In genomic region chr16:7086842-7087616, GRCh38 we compare ENCODE assay signal across 13 cellular contexts.
A peak's percentile ranks its signal among the peaks of the same experiment; 100 is the strongest.
DNase-seq lines count a peak whose midpoint lies in the region; ATAC-seq lines count a peak whose summit lies in the region.
"Had no signal": no experiment of that assay in that cellular context is flagged by ENCODE, and none has a peak within 500 bp of the region (broad histone marks: within the 10 kb centered on the region; RNA-seq: fewer than 3 reads in every experiment).

No MANE protein-coding gene starts in this region.

- peaks cover 23% of the 10 kb centered on the region for H3K9me3 Mint-ChIP-seq in T-helper 2 cell treated with Interferon-gamma antibody and Interleukin-4, amounts not matched to agents 5 μg/mL and 100 μg/mL, for 36 hours

- H3K4me1 Mint-ChIP-seq in T-helper 2 cell treated with Interferon-gamma antibody and Interleukin-4, amounts not matched to agents 5 μg/mL and 100 μg/mL, for 36 hours (ENCODE audit: low read depth) = no peaks in the 10 kb centered on the region

- no peaks in the 10 kb centered on the region for H3K27me3 Mint-ChIP-seq in T-helper 2 cell treated with Interferon-gamma antibody and Interleukin-4, amounts not matched to agents 5 μg/mL and 100 μg/mL, for 36 hours (ENCODE audit: low read depth)

- no peak overlapping the region for H3K27ac Mint-ChIP-seq in T-helper 2 cell treated with Interferon-gamma antibody and Interleukin-4, amounts not matched to agents 5 μg/mL and 100 μg/mL, for 36 hours
- H3K27ac Mint-ChIP-seq: stimulated activated naive CD8-positive, alpha-beta T cell treated with anti-CD3 and anti-CD28 coated beads, Interleukin-15, Interleukin-2, amounts not matched to agents 100 ng/mL and 50 ng/mL, for 24 hours had no signal

- ATAC-seq in HG02678 (IDR thresholded peaks at IDR 0.05; ENCODE audit: unreplicated experiment) = no peak

- no peak overlapping the region for H3K4me3 Mint-ChIP-seq in T-helper 2 cell treated with Interferon-gamma antibody and Interleukin-4, amounts not matched to agents 5 μg/mL and 100 μg/mL, for 36 hours
- H3K4me3 Mint-ChIP-seq: stimulated activated naive CD8-positive, alpha-beta T cell treated with anti-CD3 and anti-CD28 coated beads, Interleukin-15, Interleukin-2, amounts not matched to agents 100 ng/mL and 50 ng/mL, for 24 hours had no signal

- no peaks in the 10 kb centered on the region for H3K36me3 Mint-ChIP-seq in T-helper 2 cell treated with Interferon-gamma antibody and Interleukin-4, amounts not matched to agents 5 μg/mL and 100 μg/mL, for 36 hours (ENCODE audit: low read depth)

- peak; percentile 41 for DNase-seq in Caki2 (ENCODE audit: low read depth)
- DNase-seq in NCI-H1092 treated with DMSO at 0.1 percent for 48 hours (lab: John Stamatoyannopoulos, UW) = peak; percentile 7
- DNase-seq in astrocyte of the hippocampus (ENCODE audit: low read depth, low spot score) = peak; percentile 1
- peak; percentile 27 for DNase-seq in middle frontal gyrus (ENCODE audit: extremely low spot score, low spot score)
- no peak for DNase-seq in Kasumi-1 (lab: John Stamatoyannopoulos, UW)
- DNase-seq in activated gamma-delta T cell (lab: John Stamatoyannopoulos, UW) = no peak
- DNase-seq in T-helper 2 cell treated with Interferon-gamma antibody and Interleukin-4, amounts not matched to agents 5 μg/mL and 100 μg/mL, for 36 hours (ENCODE audit: low spot score) = no peak
- DNase-seq: activated T-cell treated with anti-CD3 and anti-CD28 coated beads, Interleukin-2, amount 50 U/mL, for 1 hour; esophagus squamous epithelium; GF-D8; NCI-H2171 had no signal

- in situ Hi-C loops in Caki2 (cut with HindIII; ENCODE audit: low pct_unique_long_range_greater_than_20kb, low sequenced_read_pairs) = no loop called here

Comparison
In these comparisons a context has a peak if more than half of its experiments do, and no peak if none do; other contexts are left out.
1. DNase-seq: peak in Caki2 (single experiment), NCI-H1092 treated with DMSO at 0.1 percent for 48 hours (single experiment), astrocyte of the hippocampus (single experiment) and middle frontal gyrus (single experiment); none in Kasumi-1 (0 of 2), activated gamma-delta T cell (single experiment) and T-helper 2 cell treated with Interferon-gamma antibody and Interleukin-4, amounts not matched to agents 5 μg/mL and 100 μg/mL, for 36 hours (single experiment).